ENCODE assay signal across 8 cellular contexts in the genomic region with DNA sequence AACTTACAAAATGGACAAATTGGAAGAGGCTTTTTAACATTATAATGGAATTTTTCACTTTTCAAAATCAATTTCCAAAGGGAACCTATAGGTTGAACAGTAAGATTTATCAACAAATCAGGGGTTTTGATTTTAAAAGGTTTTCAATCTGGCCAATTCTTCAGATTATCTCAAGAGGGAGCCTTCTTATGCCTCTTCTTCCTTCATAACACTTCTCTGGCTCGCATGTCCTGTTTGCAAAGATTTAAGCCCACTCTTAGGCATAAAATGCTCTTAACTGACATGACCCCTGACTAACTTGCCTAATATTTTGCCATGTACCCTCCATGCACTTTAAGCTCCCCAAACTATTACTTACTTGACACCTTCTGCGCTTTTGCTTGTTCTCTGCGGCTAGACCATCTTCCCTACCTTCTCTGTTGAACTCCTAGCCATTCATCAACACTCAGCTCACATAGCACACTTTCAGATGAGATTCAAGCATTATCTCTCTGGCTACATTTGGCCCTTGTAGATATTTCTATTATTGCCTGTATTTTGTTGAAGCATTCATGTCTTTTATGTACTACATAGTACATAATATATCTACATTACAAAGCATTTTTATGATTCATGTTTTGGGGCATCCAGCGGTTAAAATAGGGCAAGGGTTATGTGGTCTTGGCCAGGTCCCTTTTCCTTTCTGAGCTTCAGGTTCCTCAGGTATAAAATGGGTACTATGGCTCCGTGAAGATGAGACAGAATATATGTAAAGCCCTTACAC. TPM values are rescaled to one million over a fixed set of nuclear protein-coding genes. Genes with fewer than 3 reads are reported as not detected.
DNase-seq lines count a peak whose midpoint lies in the region; ATAC-seq and TF ChIP-seq lines count a peak whose summit lies in the region.

No MANE protein-coding gene starts in this region.

- POLR2A ChIA-PET in activated CD4-positive, alpha-beta memory T cell treated with anti-CD3 and anti-CD28 coated beads for 36 hours (lab: Charles Lee): interaction anchor here (0.8 to 3.6 kb wide), 5 partner anchors 8 to 244 kb away, joined by 3 to 31 read pairs (median 10); partner anchors contain the start of genes BBS4, HEXA, HIGD2B and PKM

- H3F3A ChIP-seq in GM23338 (replicated peaks; ENCODE audit: low read depth): 0 out of 2 replicates have a peak, but pooled peaks cover 4% of the 10 kb centered on the region

- H3K4me3 Mint-ChIP-seq in GM23338 (peak overlapping the region; percentile 99), glutamatergic neuron (ENCODE audit: unreplicated experiment) (peak overlapping the region; percentile 72)
- H3K4me3 Mint-ChIP-seq in activated CD4-positive, alpha-beta memory T cell treated with anti-CD3 and anti-CD28 coated beads for 36 hours: peak overlapping the region; percentile 92

- H3K79me2 ChIP-seq in GM23338 (replicated peaks; ENCODE audit: insufficient read depth): peaks cover 38% of the 10 kb centered on the region

- H3K4me1 ChIP-seq in GM23338 (ENCODE audit: insufficient read depth) (peaks cover 18% of the 10 kb centered on the region; the same call in 1 of the 2 replicates), skeletal muscle satellite cell (ENCODE audit: control insufficient read depth, insufficient read depth, low read length) (peaks cover 22% of the 10 kb centered on the region)

- TF ChIP-seq CTCF in GM23338 (conservative IDR thresholded peaks at IDR 0.05; ENCODE audit: low read depth in 2 of 2): no peak; a peak in 2 of 4 replicates
- no peak for TF ChIP-seq CTCF in glutamatergic neuron (IDR thresholded peaks at IDR 0.05; ENCODE audit: partially characterized antibody, unreplicated experiment)

- H3K4me2 ChIP-seq in GM23338 (peak overlapping the region; percentile 86), skeletal muscle satellite cell (ENCODE audit: low read length) (peak overlapping the region; percentile 99)

- no peaks in the 10 kb centered on the region for H3K9me3 ChIP-seq in skeletal muscle satellite cell (replicated peaks; ENCODE audit: low read length)

- DNase-seq in A172 (ENCODE audit: low spot score): peak; percentile 6
- no peak for DNase-seq in GM23338 (ENCODE audit: low spot score)
- no peak for DNase-seq in activated CD4-positive, alpha-beta memory T cell treated with anti-CD3 and anti-CD28 coated beads for 36 hours
- DNase-seq in glutamatergic neuron: no peak
- no peak for DNase-seq in NCI-H446 treated with DMSO at 0.1 percent for 48 hours (lab: John Stamatoyannopoulos, UW)
- DNase-seq in ureter (ENCODE audit: low spot score): no peak
- no peak for DNase-seq in activated gamma-delta T cell (lab: John Stamatoyannopoulos, UW)

- ATAC-seq in GM23338: no peak

- H3K27ac Mint-ChIP-seq in GM23338: peak overlapping the region; percentile 97
- H3K27ac Mint-ChIP-seq in activated CD4-positive, alpha-beta memory T cell treated with anti-CD3 and anti-CD28 coated beads for 36 hours: peak overlapping the region; percentile 98
- H3K27ac Mint-ChIP-seq in glutamatergic neuron (ENCODE audit: unreplicated experiment): peak overlapping the region; percentile 65

- intact Hi-C loops in activated CD4-positive, alpha-beta memory T cell treated with anti-CD3 and anti-CD28 coated beads for 36 hours (cut with micrococcal nuclease): loop anchor here (1.0 to 5.0 kb wide), 5 partner anchors 11 to 309 kb away; partner anchors contain the start of genes ADPGK, BBS4, HEXA and HIGD2B

- CTCF ChIA-PET in activated CD4-positive, alpha-beta memory T cell treated with anti-CD3 and anti-CD28 coated beads for 36 hours (lab: Charles Lee): interaction anchor here (1.0 to 1.5 kb wide), 8 partner anchors 9 to 246 kb away, joined by 4 to 8 read pairs (median 5); no protein-coding TSS in a partner anchor

- H2AFZ ChIP-seq in GM23338: peak overlapping the region; percentile 72

- peaks cover 25% of the 10 kb centered on the region for H3K36me3 Mint-ChIP-seq in GM23338 (ENCODE audit: low read depth)
- peaks cover 20% of the 10 kb centered on the region for H3K36me3 Mint-ChIP-seq in activated CD4-positive, alpha-beta memory T cell treated with anti-CD3 and anti-CD28 coated beads for 36 hours
- no peaks in the 10 kb centered on the region for H3K36me3 Mint-ChIP-seq in glutamatergic neuron (ENCODE audit: unreplicated experiment)

- no peaks in the 10 kb centered on the region for H3K27me3 ChIP-seq in GM23338 (ENCODE audit: insufficient read depth)
- H3K27me3 ChIP-seq in skeletal muscle satellite cell (ENCODE audit: control insufficient read depth, insufficient read depth, low read length): no peaks in the 10 kb centered on the region

- H3K4me3 ChIP-seq in GM23338 (peak overlapping the region; percentile 97), skeletal muscle satellite cell (ENCODE audit: low read length) (peak overlapping the region; percentile 99)

- peak overlapping the region; percentile 100 for H3K9ac ChIP-seq in skeletal muscle satellite cell (ENCODE audit: low read depth, low read length)

- H3K4me1 Mint-ChIP-seq in GM23338 (peaks cover 18% of the 10 kb centered on the region), glutamatergic neuron (ENCODE audit: low read depth, unreplicated experiment) (peaks cover 11% of the 10 kb centered on the region)
- peaks cover 34% of the 10 kb centered on the region for H3K4me1 Mint-ChIP-seq in activated CD4-positive, alpha-beta memory T cell treated with anti-CD3 and anti-CD28 coated beads for 36 hours (ENCODE audit: low read depth)

- H3K9me2 ChIP-seq in GM23338 (ENCODE audit: insufficient read depth): no peaks in the 10 kb centered on the region

- H3K27ac ChIP-seq in GM23338 (ENCODE audit: low read depth): peak overlapping the region; percentile 98

- H3K9me3 Mint-ChIP-seq in GM23338 (no peaks in the 10 kb centered on the region), glutamatergic neuron (ENCODE audit: unreplicated experiment) (peaks cover 15% of the 10 kb centered on the region)
- no peaks in the 10 kb centered on the region for H3K9me3 Mint-ChIP-seq in activated CD4-positive, alpha-beta memory T cell treated with anti-CD3 and anti-CD28 coated beads for 36 hours

- H3K27me3 Mint-ChIP-seq in GM23338 (ENCODE audit: insufficient read depth, low read depth, poor library complexity) (peaks cover 2% of the 10 kb centered on the region), glutamatergic neuron (ENCODE audit: unreplicated experiment) (peaks cover 13% of the 10 kb centered on the region)
- no peaks in the 10 kb centered on the region for H3K27me3 Mint-ChIP-seq in activated CD4-positive, alpha-beta memory T cell treated with anti-CD3 and anti-CD28 coated beads for 36 hours

- no peaks in the 10 kb centered on the region for H3K36me3 ChIP-seq in GM23338 (ENCODE audit: insufficient read depth)
- peaks cover 16% of the 10 kb centered on the region for H3K36me3 ChIP-seq in skeletal muscle satellite cell (ENCODE audit: insufficient read depth, low read length)

- H4K20me1 ChIP-seq in GM23338 (replicated peaks; ENCODE audit: insufficient read depth): peaks cover 25% of the 10 kb centered on the region

TF ChIP-seq in GM23338, 12 proteins besides CTCF, POLR2A, EP300 and RAD21 (continues in another document):
- TF ChIP-seq EZH2phosphoT487 (IDR thresholded peaks at IDR 0.05; ENCODE audit: unreplicated experiment) (no peak), EZH2 (IDR thresholded peaks at IDR 0.05; ENCODE audit: low read depth, unreplicated experiment) (no peak), ZNF331 (CRISPR knock-in tag; IDR thresholded peaks at IDR 0.05; ENCODE audit: low read depth) (no peak), NANOG (IDR thresholded peaks at IDR 0.05; ENCODE audit: borderline replicate concordance) (no peak), ZNF114 (CRISPR knock-in tag; IDR thresholded peaks at IDR 0.05) (no peak), ETS1 (IDR thresholded peaks at IDR 0.05) (no peak), JUNB (IDR thresholded peaks at IDR 0.05; ENCODE audit: unreplicated experiment) (no peak)
- TF ChIP-seq, protein P1, sequence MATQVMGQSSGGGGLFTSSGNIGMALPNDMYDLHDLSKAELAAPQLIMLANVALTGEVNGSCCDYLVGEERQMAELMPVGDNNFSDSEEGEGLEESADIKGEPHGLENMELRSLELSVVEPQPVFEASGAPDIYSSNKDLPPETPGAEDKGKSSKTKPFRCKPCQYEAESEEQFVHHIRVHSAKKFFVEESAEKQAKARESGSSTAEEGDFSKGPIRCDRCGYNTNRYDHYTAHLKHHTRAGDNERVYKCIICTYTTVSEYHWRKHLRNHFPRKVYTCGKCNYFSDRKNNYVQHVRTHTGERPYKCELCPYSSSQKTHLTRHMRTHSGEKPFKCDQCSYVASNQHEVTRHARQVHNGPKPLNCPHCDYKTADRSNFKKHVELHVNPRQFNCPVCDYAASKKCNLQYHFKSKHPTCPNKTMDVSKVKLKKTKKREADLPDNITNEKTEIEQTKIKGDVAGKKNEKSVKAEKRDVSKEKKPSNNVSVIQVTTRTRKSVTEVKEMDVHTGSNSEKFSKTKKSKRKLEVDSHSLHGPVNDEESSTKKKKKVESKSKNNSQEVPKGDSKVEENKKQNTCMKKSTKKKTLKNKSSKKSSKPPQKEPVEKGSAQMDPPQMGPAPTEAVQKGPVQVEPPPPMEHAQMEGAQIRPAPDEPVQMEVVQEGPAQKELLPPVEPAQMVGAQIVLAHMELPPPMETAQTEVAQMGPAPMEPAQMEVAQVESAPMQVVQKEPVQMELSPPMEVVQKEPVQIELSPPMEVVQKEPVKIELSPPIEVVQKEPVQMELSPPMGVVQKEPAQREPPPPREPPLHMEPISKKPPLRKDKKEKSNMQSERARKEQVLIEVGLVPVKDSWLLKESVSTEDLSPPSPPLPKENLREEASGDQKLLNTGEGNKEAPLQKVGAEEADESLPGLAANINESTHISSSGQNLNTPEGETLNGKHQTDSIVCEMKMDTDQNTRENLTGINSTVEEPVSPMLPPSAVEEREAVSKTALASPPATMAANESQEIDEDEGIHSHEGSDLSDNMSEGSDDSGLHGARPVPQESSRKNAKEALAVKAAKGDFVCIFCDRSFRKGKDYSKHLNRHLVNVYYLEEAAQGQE (IDR thresholded peaks at IDR 0.05; ENCODE audit: unreplicated experiment): no peak

RNA-seq across cellular contexts. Expression of gene ARIH1, which starts 1.0 kb away (rescaled TPM):
- 31.5 and 36.6 TPM in 2 replicates for total RNA-seq in A172 (2014; rRNA removed; shearing (Covaris generic))
- 48.6 and 55.3 TPM in 2 replicates for total RNA-seq in GM23338 (2014; rRNA removed; shearing (Covaris generic))
- polyA plus RNA-seq in GM23338 (2016; fragmentation: Nextera tagmentation; extraction: Ambion mirVana): 19.0 and 30.5 TPM in 2 replicates
- total RNA-seq in activated CD4-positive, alpha-beta memory T cell treated with anti-CD3 and anti-CD28 coated beads for 36 hours: 100 to 1,000 TPM; 169 to 187 TPM
- total RNA-seq in glutamatergic neuron (ENCODE audit: unreplicated experiment) (291 TPM), ureter (163 TPM)
- total RNA-seq in skeletal muscle satellite cell (2012; rRNA removed): 15.7 and 26.4 TPM in 2 replicates
